In the genomic region with DNA sequence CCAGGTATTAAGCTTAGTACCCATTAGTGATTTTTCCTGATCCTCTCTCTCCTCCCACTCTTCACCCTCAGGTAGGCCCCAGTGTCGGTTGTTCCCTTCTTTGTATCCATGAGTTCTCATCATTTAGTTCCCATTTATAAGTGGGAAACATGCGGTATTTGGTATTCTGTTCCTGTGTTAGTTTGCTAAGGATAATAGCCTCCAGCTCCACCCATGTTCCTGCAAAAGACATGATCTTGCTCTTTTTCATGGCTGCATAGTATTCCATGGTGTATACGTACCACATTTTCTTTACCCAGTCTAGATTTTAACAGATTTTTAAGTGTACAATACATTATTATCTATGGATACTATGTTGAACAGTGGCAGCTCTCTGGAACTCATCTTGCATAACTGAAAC, we compare ENCODE assay signal across 2 cellular contexts.
A peak's percentile ranks its signal among the peaks of the same experiment; 100 is the strongest.
TF ChIP-seq lines count a peak whose summit lies in the region.

No MANE protein-coding gene starts in this region.

TF ChIP-seq in HepG2, 621 proteins besides CTCF, POLR2A, EP300 and RAD21 (continues in another document):
- TF ChIP-seq HMG20A (CRISPR knock-in tag; IDR thresholded peaks at IDR 0.05; ENCODE audit: borderline replicate concordance) (0 out of 2 replicates have a peak, but pooled peaks have one; percentile 26), RCOR2 (CRISPR knock-in tag; IDR thresholded peaks at IDR 0.05) (0 out of 2 replicates have a peak, but pooled peaks have one; percentile 24), CHD4 (IDR thresholded peaks at IDR 0.05; ENCODE audit: borderline replicate concordance, low read length) (peak; percentile 90), SRF (IDR thresholded peaks at IDR 0.05; ENCODE audit: low read depth, low read length) (no peak), MLLT10 (CRISPR knock-in tag; IDR thresholded peaks at IDR 0.05) (no peak), ZNF101 (CRISPR knock-in tag; IDR thresholded peaks at IDR 0.05; ENCODE audit: borderline replicate concordance, low read depth) (no peak), AGO2 (optimal IDR thresholded peaks at IDR 0.05; ENCODE audit: low read depth, low read length) (no peak), ZNF253 (CRISPR knock-in tag; IDR thresholded peaks at IDR 0.05; ENCODE audit: borderline replicate concordance) (no peak), KDM1A (CRISPR knock-in tag; IDR thresholded peaks at IDR 0.05) (peak; percentile 66; the same call in 1 of the 2 replicates), AGO1 (IDR thresholded peaks at IDR 0.05; ENCODE audit: low read depth, low read length, poor library complexity, severe bottlenecking) (no peak), ZNF235 (CRISPR knock-in tag; IDR thresholded peaks at IDR 0.05; ENCODE audit: borderline replicate concordance) (no peak), ZNF891 (CRISPR knock-in tag; IDR thresholded peaks at IDR 0.05) (no peak), PHF5A (CRISPR knock-in tag; IDR thresholded peaks at IDR 0.05; ENCODE audit: low read depth, unreplicated experiment) (no peak), ZNF550 (CRISPR knock-in tag; IDR thresholded peaks at IDR 0.05; ENCODE audit: borderline replicate concordance) (no peak), SP2 (CRISPR knock-in tag; IDR thresholded peaks at IDR 0.05) (no peak)
- TF ChIP-seq, protein P1, sequence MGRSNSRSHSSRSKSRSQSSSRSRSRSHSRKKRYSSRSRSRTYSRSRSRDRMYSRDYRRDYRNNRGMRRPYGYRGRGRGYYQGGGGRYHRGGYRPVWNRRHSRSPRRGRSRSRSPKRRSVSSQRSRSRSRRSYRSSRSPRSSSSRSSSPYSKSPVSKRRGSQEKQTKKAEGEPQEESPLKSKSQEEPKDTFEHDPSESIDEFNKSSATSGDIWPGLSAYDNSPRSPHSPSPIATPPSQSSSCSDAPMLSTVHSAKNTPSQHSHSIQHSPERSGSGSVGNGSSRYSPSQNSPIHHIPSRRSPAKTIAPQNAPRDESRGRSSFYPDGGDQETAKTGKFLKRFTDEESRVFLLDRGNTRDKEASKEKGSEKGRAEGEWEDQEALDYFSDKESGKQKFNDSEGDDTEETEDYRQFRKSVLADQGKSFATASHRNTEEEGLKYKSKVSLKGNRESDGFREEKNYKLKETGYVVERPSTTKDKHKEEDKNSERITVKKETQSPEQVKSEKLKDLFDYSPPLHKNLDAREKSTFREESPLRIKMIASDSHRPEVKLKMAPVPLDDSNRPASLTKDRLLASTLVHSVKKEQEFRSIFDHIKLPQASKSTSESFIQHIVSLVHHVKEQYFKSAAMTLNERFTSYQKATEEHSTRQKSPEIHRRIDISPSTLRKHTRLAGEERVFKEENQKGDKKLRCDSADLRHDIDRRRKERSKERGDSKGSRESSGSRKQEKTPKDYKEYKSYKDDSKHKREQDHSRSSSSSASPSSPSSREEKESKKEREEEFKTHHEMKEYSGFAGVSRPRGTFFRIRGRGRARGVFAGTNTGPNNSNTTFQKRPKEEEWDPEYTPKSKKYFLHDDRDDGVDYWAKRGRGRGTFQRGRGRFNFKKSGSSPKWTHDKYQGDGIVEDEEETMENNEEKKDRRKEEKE (IDR thresholded peaks at IDR 0.05), result no peak
- TF ChIP-seq, protein P2, sequence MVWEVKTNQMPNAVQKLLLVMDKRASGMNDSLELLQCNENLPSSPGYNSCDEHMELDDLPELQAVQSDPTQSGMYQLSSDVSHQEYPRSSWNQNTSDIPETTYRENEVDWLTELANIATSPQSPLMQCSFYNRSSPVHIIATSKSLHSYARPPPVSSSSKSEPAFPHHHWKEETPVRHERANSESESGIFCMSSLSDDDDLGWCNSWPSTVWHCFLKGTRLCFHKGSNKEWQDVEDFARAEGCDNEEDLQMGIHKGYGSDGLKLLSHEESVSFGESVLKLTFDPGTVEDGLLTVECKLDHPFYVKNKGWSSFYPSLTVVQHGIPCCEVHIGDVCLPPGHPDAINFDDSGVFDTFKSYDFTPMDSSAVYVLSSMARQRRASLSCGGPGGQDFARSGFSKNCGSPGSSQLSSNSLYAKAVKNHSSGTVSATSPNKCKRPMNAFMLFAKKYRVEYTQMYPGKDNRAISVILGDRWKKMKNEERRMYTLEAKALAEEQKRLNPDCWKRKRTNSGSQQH (CRISPR knock-in tag; IDR thresholded peaks at IDR 0.05; ENCODE audit: low read depth), result no peak
- TF ChIP-seq, protein P3, sequence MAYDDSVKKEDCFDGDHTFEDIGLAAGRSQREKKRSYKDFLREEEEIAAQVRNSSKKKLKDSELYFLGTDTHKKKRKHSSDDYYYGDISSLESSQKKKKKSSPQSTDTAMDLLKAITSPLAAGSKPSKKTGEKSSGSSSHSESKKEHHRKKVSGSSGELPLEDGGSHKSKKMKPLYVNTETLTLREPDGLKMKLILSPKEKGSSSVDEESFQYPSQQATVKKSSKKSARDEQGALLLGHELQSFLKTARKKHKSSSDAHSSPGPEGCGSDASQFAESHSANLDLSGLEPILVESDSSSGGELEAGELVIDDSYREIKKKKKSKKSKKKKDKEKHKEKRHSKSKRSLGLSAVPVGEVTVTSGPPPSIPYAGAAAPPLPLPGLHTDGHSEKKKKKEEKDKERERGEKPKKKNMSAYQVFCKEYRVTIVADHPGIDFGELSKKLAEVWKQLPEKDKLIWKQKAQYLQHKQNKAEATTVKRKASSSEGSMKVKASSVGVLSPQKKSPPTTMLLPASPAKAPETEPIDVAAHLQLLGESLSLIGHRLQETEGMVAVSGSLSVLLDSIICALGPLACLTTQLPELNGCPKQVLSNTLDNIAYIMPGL (CRISPR knock-in tag; IDR thresholded peaks at IDR 0.05; ENCODE audit: borderline replicate concordance in 1 of 2, low read depth in 1 of 2), result no peak
- TF ChIP-seq, protein P4, sequence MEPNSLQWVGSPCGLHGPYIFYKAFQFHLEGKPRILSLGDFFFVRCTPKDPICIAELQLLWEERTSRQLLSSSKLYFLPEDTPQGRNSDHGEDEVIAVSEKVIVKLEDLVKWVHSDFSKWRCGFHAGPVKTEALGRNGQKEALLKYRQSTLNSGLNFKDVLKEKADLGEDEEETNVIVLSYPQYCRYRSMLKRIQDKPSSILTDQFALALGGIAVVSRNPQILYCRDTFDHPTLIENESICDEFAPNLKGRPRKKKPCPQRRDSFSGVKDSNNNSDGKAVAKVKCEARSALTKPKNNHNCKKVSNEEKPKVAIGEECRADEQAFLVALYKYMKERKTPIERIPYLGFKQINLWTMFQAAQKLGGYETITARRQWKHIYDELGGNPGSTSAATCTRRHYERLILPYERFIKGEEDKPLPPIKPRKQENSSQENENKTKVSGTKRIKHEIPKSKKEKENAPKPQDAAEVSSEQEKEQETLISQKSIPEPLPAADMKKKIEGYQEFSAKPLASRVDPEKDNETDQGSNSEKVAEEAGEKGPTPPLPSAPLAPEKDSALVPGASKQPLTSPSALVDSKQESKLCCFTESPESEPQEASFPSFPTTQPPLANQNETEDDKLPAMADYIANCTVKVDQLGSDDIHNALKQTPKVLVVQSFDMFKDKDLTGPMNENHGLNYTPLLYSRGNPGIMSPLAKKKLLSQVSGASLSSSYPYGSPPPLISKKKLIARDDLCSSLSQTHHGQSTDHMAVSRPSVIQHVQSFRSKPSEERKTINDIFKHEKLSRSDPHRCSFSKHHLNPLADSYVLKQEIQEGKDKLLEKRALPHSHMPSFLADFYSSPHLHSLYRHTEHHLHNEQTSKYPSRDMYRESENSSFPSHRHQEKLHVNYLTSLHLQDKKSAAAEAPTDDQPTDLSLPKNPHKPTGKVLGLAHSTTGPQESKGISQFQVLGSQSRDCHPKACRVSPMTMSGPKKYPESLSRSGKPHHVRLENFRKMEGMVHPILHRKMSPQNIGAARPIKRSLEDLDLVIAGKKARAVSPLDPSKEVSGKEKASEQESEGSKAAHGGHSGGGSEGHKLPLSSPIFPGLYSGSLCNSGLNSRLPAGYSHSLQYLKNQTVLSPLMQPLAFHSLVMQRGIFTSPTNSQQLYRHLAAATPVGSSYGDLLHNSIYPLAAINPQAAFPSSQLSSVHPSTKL (CRISPR knock-in tag; IDR thresholded peaks at IDR 0.05), result no peak

TF ChIP-seq in WTC11, 78 proteins besides CTCF, POLR2A, EP300 and RAD21:
- 0 out of 2 replicates have a peak, but pooled peaks have one; percentile 51 for TF ChIP-seq GTF2I (CRISPR knock-in tag; conservative IDR thresholded peaks at IDR 0.05)
- no peak for TF ChIP-seq NFATC4 (CRISPR knock-in tag; IDR thresholded peaks at IDR 0.05)
